Comparison of ENCODE assay signal across 15 cellular contexts in the genomic region with DNA sequence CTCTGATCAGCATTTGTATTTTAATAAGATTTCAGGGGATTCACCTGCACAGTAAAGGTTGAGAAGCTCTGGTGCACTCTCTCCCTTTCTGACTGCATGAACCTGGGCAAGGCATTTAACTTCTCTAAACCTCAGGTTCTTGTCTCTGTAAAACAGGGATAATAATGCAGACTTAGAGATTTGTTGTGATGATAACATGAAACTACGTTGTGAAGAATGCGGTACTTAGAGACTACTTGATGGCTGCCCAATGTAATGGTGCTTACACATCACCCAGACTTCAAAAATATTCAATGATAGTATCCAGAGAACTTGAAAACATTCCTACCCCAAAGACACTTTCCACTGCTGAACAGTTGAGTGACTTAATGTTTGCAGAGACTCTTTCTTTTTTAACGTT. TPM values are rescaled to one million over a fixed set of nuclear protein-coding genes. Genes with fewer than 3 reads are reported as not detected.
"Had no signal": no experiment of that assay in that cellular context is flagged by ENCODE, and none has a peak within 500 bp of the region (broad histone marks: within the 10 kb centered on the region; RNA-seq: fewer than 3 reads in every experiment).

No MANE protein-coding gene starts in this region.

- H3K9me3 ChIP-seq: lower lobe of right lung, psoas muscle, sigmoid colon, thoracic aorta, uterus had no signal

- H3K4me3 ChIP-seq: lower lobe of right lung, psoas muscle, sigmoid colon, thoracic aorta, uterus had no signal

- H3K27ac ChIP-seq: lower lobe of right lung, psoas muscle had no signal

- H3K4me1 ChIP-seq: psoas muscle, uterus had no signal

- ATAC-seq: esophagus mucosa, psoas muscle had no signal

- H3K9me3 Mint-ChIP-seq: neural crest cell had no signal

- H3K36me3 ChIP-seq: lower lobe of right lung, sigmoid colon, thoracic aorta, uterus had no signal

- H3K4me1 Mint-ChIP-seq: neural crest cell had no signal

- H3K27ac Mint-ChIP-seq: activated naive CD4-positive, alpha-beta T cell treated with anti-CD3 and anti-CD28 coated beads, Interleukin-2, amount 10 ng/mL, durations not matched to agents 7 days and 5 days had no signal

- H3K27me3 ChIP-seq: sigmoid colon, uterus had no signal

- H3K4me3 Mint-ChIP-seq: activated naive CD4-positive, alpha-beta T cell treated with anti-CD3 and anti-CD28 coated beads, Interleukin-2, amount 10 ng/mL, durations not matched to agents 7 days and 5 days; neural crest cell had no signal

- H3K27me3 Mint-ChIP-seq: activated naive CD4-positive, alpha-beta T cell treated with anti-CD3 and anti-CD28 coated beads, Interleukin-2, amount 10 ng/mL, durations not matched to agents 7 days and 5 days had no signal

- DNase-seq: activated CD4-positive, alpha-beta T cell treated with anti-CD3 and anti-CD28 coated beads for 1 hour; activated CD4-positive, alpha-beta T cell treated with anti-CD3 and anti-CD28 coated beads, Interleukin-2, amount 50 U/mL, for 4 hours; activated naive CD4-positive, alpha-beta T cell treated with anti-CD3 and anti-CD28 coated beads, Interleukin-2, amount 10 ng/mL, durations not matched to agents 7 days and 5 days; caudate nucleus; hippocampal formation; kidney glomerular epithelial cell; lower lobe of right lung; midbrain; psoas muscle; sigmoid colon; stimulated activated CD4-positive, alpha-beta T cell treated with anti-CD3 and anti-CD28 coated beads, Interleukin-1b, Interleukin-23, amount 100 ng/mL, for 48 hours; uterus had no signal

RNA-seq across cellular contexts. Expression of a gene that starts 19.8 kb away (rescaled TPM):
- total RNA-seq: neural crest cell had no signal
